ENCODE assay signal across 9 cellular contexts in genomic region chr14:21525571-21525970, GRCh38. TPM values are rescaled to one million over a fixed set of nuclear protein-coding genes. Genes with fewer than 3 reads are reported as not detected.
DNase-seq lines count a peak whose midpoint lies in the region; ATAC-seq, FAIRE-seq and TF ChIP-seq lines count a peak whose summit lies in the region.
"Had no signal": no experiment of that assay in that cellular context is flagged by ENCODE, and none has a peak within 500 bp of the region (broad histone marks: within the 10 kb centered on the region; RNA-seq: fewer than 3 reads in every experiment).

No MANE protein-coding gene starts in this region.

- peak overlapping the region; percentile 96 for H4K91ac ChIP-seq in H1 (replicated peaks; ENCODE audit: insufficient read length, low read length)

- peaks cover 25% of the 10 kb centered on the region for H3K79me1 ChIP-seq in H1 (ENCODE audit: low read depth, low read length)

- peak overlapping the region; percentile 46 to 83 (median 76) for H3K9ac ChIP-seq in H1 (replicated peaks in 1 of 4; ENCODE audit: extremely low read depth in 1 of 4, low read depth in 3 of 4, low read length in 3 of 4)

- TF ChIP-seq POLR2A in H1 (IDR thresholded peaks at IDR 0.05; ENCODE audit: control extremely low read depth in 1 of 2, low read depth in 2 of 2, low read length in 2 of 2): no peak
- no peak for TF ChIP-seq POLR2A in H54 (IDR thresholded peaks at IDR 0.05; ENCODE audit: low read depth, low read length)

- TF ChIP-seq CTCF in DOHH2 (IDR thresholded peaks at IDR 0.05; ENCODE audit: low read depth, low read length, poor library complexity, severe bottlenecking) (no peak), H1 (IDR thresholded peaks at IDR 0.05; ENCODE audit: control extremely low read depth in 1 of 3, insufficient read depth in 1 of 3, low read depth in 1 of 3, low read length in 3 of 3) (no peak), natural killer cell (IDR thresholded peaks at IDR 0.05) (no peak)

- H3K79me2 ChIP-seq in DOHH2 (ENCODE audit: control insufficient read depth, low read length) (peaks cover 4% of the 10 kb centered on the region), H1 (ENCODE audit: control insufficient read depth in 1 of 2, insufficient read depth in 2 of 2, low read length in 2 of 2) (peaks cover 13 to 74% of the 10 kb centered on the region in 2 experiments)

- H3K9me3 ChIP-seq in DOHH2 (ENCODE audit: control insufficient read depth, insufficient read depth, low read length) (no peaks in the 10 kb centered on the region), H1 (ENCODE audit: insufficient read depth in 2 of 2, low read depth in 1 of 2, low read length in 1 of 2) (no peaks in the 10 kb centered on the region)

- H2BK12ac ChIP-seq in H1 (ENCODE audit: low read depth, low read length): peak overlapping the region; percentile 92; the same call in 1 of the 2 replicates

- H2AK5ac ChIP-seq in H1 (ENCODE audit: low read depth, low read length): peak overlapping the region; percentile 70; the same call in 1 of the 2 replicates

- H3K36me3 ChIP-seq in DOHH2 (ENCODE audit: control insufficient read depth, low read length): 0 out of 2 replicates have a peak, but pooled peaks cover 4% of the 10 kb centered on the region
- peaks cover 24 to 68% (median 38%) of the 10 kb centered on the region in 4 experiments for H3K36me3 ChIP-seq in H1 (ENCODE audit: control insufficient read depth in 2 of 4, insufficient read depth in 4 of 4, low read length in 3 of 4)

- H3K4me3 Mint-ChIP-seq in natural killer cell: peak overlapping the region; percentile 86

- no peak overlapping the region for H2AFZ ChIP-seq in H1 (ENCODE audit: low read length)

- H3K4me2 ChIP-seq in DOHH2 (ENCODE audit: low read length) (peak overlapping the region; percentile 98), H1 (ENCODE audit: insufficient read depth in 1 of 2, low read depth in 2 of 2, low read length in 2 of 2) (peak overlapping the region; percentile 73 to 81)

- peak overlapping the region; percentile 73; the same call in 1 of the 2 replicates for H2BK20ac ChIP-seq in H1 (ENCODE audit: low read length)

- peak overlapping the region in 1 of 2 donors; percentile 75 for H3K27ac Mint-ChIP-seq in natural killer cell

- no peaks in the 10 kb centered on the region for H3K36me3 Mint-ChIP-seq in natural killer cell

- H3K4me1 ChIP-seq in DOHH2 (ENCODE audit: control insufficient read depth, low read length): peaks cover 36% of the 10 kb centered on the region
- H3K4me1 ChIP-seq in H1 (replicated peaks in 1 of 4; ENCODE audit: control insufficient read depth in 3 of 4, insufficient read depth in 4 of 4, low read length in 3 of 4): peaks cover 13 to 67% (median 41%) of the 10 kb centered on the region in 4 experiments

- H3K14ac ChIP-seq in H1 (ENCODE audit: insufficient read length): peak overlapping the region; percentile 34

- no peaks in the 10 kb centered on the region for H3K27me3 ChIP-seq in DOHH2 (ENCODE audit: control insufficient read depth, low read length)
- H3K27me3 ChIP-seq in H1 (replicated peaks in 1 of 4; ENCODE audit: control insufficient read depth in 3 of 4, extremely low read depth in 1 of 4, insufficient read depth in 3 of 4, low read length in 3 of 4): no peaks in the 10 kb centered on the region

- peak overlapping the region; percentile 75 for H3K4ac ChIP-seq in H1 (replicated peaks; ENCODE audit: insufficient read length, low read depth, low read length)

- H2BK5ac ChIP-seq in H1 (ENCODE audit: low read depth, low read length): peak overlapping the region; percentile 91

- intact Hi-C loops in natural killer cell (cut with micrococcal nuclease): no loop called here

- H2BK120ac ChIP-seq in H1 (replicated peaks; ENCODE audit: low read depth, low read length): peak overlapping the region; percentile 51

- 36% methylated on average over 8 of the region's 12 CpGs; no CpG with 5 or more reads in 1 of the 2 experiments for WGBS in H1 (ENCODE audit: extremely low coverage in 1 of 2, insufficient coverage in 1 of 2, insufficient read length in 1 of 2, insufficient replicate concordance in 2 of 2, low coverage in 1 of 2, low lambda C conversion rate in 2 of 2, missing lambda C conversion rate in 1 of 2), 2 experiments

- H2BK15ac ChIP-seq in H1 (ENCODE audit: low read length): peak overlapping the region; percentile 62; the same call in 1 of the 2 replicates

- DNase-seq in NCI-H748 treated with DMSO at 0.1 percent for 48 hours (lab: John Stamatoyannopoulos, UW): peak; percentile 3
- DNase-seq in H1 (ENCODE audit: low read depth in 1 of 2, low spot score in 2 of 2): no peak
- no peak for DNase-seq in natural killer cell
- no peak for DNase-seq in H54 (ENCODE audit: insufficient read length, low spot score)

- H3K23ac ChIP-seq in H1 (ENCODE audit: insufficient read length): no peak overlapping the region

- CTCF ChIA-PET in H1 (lab: Charles Lee; ENCODE audit: partially characterized antibody): interaction anchor here (0.7 to 7.6 kb wide), 12 partner anchors 9 to 48 kb away, joined by 3 to 59 read pairs (median 6); partner anchors contain the start of genes METTL3, RAB2B and TOX4

- H4K5ac ChIP-seq in H1 (ENCODE audit: insufficient read length, low read depth, low read length): peak overlapping the region; percentile 97

- no peaks in the 10 kb centered on the region for H3K27me3 Mint-ChIP-seq in natural killer cell (ENCODE audit: low read depth in 2 of 2)

- FAIRE-seq in H1 (lab: Jason Lieb, UNC): no peak
- no peak for FAIRE-seq in H54 (lab: Jason Lieb, UNC)

- TF ChIP-seq EP300 in H1 (IDR thresholded peaks at IDR 0.05; ENCODE audit: borderline replicate concordance in 1 of 2, low read depth in 2 of 2, low read length in 2 of 2): no peak

- peaks cover 13% of the 10 kb centered on the region for H3F3A ChIP-seq in DOHH2 (ENCODE audit: control insufficient read depth, insufficient read depth)

- H3K18ac ChIP-seq in H1 (ENCODE audit: extremely low read depth, low read length): peak overlapping the region; percentile 99

- ATAC-seq in natural killer cell (peak in 1 of 3 donors; percentile 30), GM18907 (IDR thresholded peaks at IDR 0.05; ENCODE audit: unreplicated experiment) (no peak), GM21367 (IDR thresholded peaks at IDR 0.05; ENCODE audit: unreplicated experiment) (no peak), GM21825 (IDR thresholded peaks at IDR 0.05; ENCODE audit: unreplicated experiment) (no peak)

- H3K23me2 ChIP-seq in H1 (ENCODE audit: low read depth, low read length): peaks cover 14% of the 10 kb centered on the region

- H3K4me3 ChIP-seq in DOHH2 (ENCODE audit: low read length) (peak overlapping the region; percentile 86), H1 (ENCODE audit: extremely low read depth in 1 of 4, insufficient read depth in 2 of 4, low read depth in 3 of 4, low read length in 4 of 4) (peak overlapping the region; percentile 50 to 82 (median 68))

- peak overlapping the region; percentile 79 for H4K8ac ChIP-seq in H1 (ENCODE audit: extremely low read depth, insufficient read depth, low read length)

- POLR2A ChIA-PET in H1 (lab: Charles Lee; ENCODE audit: partially characterized antibody): interaction anchor here (0.9 to 32.5 kb wide), 18 partner anchors 7 to 217 kb away, joined by 3 to 769 read pairs (median 8); partner anchors contain the start of genes METTL3, RAB2B, SALL2 and TOX4

- TF ChIP-seq RAD21 in H1 (IDR thresholded peaks at IDR 0.05 in 1 of 2, conservative IDR thresholded peaks at IDR 0.05 in 1 of 2; ENCODE audit: low read depth in 2 of 2, low read length in 2 of 2): no peak

- peak overlapping the region; percentile 12 for H3K56ac ChIP-seq in H1 (replicated peaks; ENCODE audit: insufficient read length, low read depth, low read length)

- peaks cover 13 to 19% of the 10 kb centered on the region in 2 donors for H3K4me1 Mint-ChIP-seq in natural killer cell

- H3K27ac ChIP-seq in DOHH2 (ENCODE audit: low read depth, low read length): no peak overlapping the region
- H3K27ac ChIP-seq in H1 (ENCODE audit: low read depth, low read length): peak overlapping the region; percentile 80

- no peaks in the 10 kb centered on the region for H3K9me2 ChIP-seq in DOHH2 (replicated peaks; ENCODE audit: control insufficient read depth, low read length)

- no peaks in the 10 kb centered on the region for H3K9me3 Mint-ChIP-seq in natural killer cell

- no peaks in the 10 kb centered on the region for H4K20me1 ChIP-seq in DOHH2 (ENCODE audit: control insufficient read depth, insufficient read depth, low read depth, low read length)
- H4K20me1 ChIP-seq in H1 (replicated peaks in 1 of 2; ENCODE audit: control insufficient read depth in 1 of 2, insufficient read depth in 2 of 2, low read length in 2 of 2): peaks cover 3 to 30% of the 10 kb centered on the region in 2 experiments

RNA-seq across cellular contexts. Expression of gene SALL2, which starts 0.6 kb away (rescaled TPM):
- 346 and 360 TPM in 2 replicates for total RNA-seq in H1 (2021; fragmentation: NEBNext Ultra II Directional; extraction: Animal tissue kit (Norgen Biotek cat#: 25700))
- polyA plus RNA-seq in H1 (2011; rRNA removed): 310 and 356 TPM in 2 replicates
- 193 TPM for polyA plus RNA-seq in H1 (2011; cell fraction: cytosol; rRNA removed)
- 292 TPM for polyA plus RNA-seq in H1 (2011; cell fraction: nucleus; rRNA removed)
- 283 to 321 TPM (median 294 TPM) in 4 replicates for polyA plus RNA-seq in H1 (2012, experiment 1 of 2)
- polyA plus RNA-seq in H1 (2012, experiment 2 of 2): 364 TPM
- 182 TPM for polyA plus RNA-seq in H1 (2013, experiment 1 of 2)
- polyA plus RNA-seq in H1 (2013, experiment 2 of 2): 177 TPM
- polyA minus RNA-seq in H1 (2011; rRNA and poly(A)+ RNA removed): 379 and 423 TPM in 2 replicates
- polyA minus RNA-seq in H1 (2011; cell fraction: cytosol; rRNA and poly(A)+ RNA removed): 241 TPM
- 133 TPM for polyA minus RNA-seq in H1 (2011; cell fraction: nucleus; rRNA and poly(A)+ RNA removed)
- 1 to 10 TPM; 1.6 to 2.5 (median 2.2) TPM for total RNA-seq in natural killer cell

RNA-seq across cellular contexts. Expression of gene METTL3, which starts 14.4 kb away (rescaled TPM):
- total RNA-seq in H1 (2021; fragmentation: NEBNext Ultra II Directional; extraction: Animal tissue kit (Norgen Biotek cat#: 25700)): 98.6 and 103 TPM in 2 replicates
- 144 and 152 TPM in 2 replicates for polyA plus RNA-seq in H1 (2011; rRNA removed)
- 178 TPM for polyA plus RNA-seq in H1 (2011; cell fraction: cytosol; rRNA removed)
- 437 TPM for polyA plus RNA-seq in H1 (2011; cell fraction: nucleus; rRNA removed)
- 106 to 114 TPM (median 112 TPM) in 4 replicates for polyA plus RNA-seq in H1 (2012, experiment 1 of 2)
- 29.7 TPM for polyA plus RNA-seq in H1 (2012, experiment 2 of 2)
- 84.3 TPM for polyA plus RNA-seq in H1 (2013, experiment 1 of 2)
- polyA plus RNA-seq in H1 (2013, experiment 2 of 2): 73.0 TPM
- 176 and 181 TPM in 2 replicates for polyA minus RNA-seq in H1 (2011; rRNA and poly(A)+ RNA removed)
- polyA minus RNA-seq in H1 (2011; cell fraction: cytosol; rRNA and poly(A)+ RNA removed): 59.2 TPM
- 147 TPM for polyA minus RNA-seq in H1 (2011; cell fraction: nucleus; rRNA and poly(A)+ RNA removed)
- 10 to 100 TPM; 63.3 to 72.5 (median 68.3) TPM for total RNA-seq in natural killer cell

RNA-seq across cellular contexts. Expression of gene TOX4, which starts 48.6 kb away (rescaled TPM):
- total RNA-seq in H1 (2021; fragmentation: NEBNext Ultra II Directional; extraction: Animal tissue kit (Norgen Biotek cat#: 25700)): 49.5 and 58.3 TPM in 2 replicates
- polyA plus RNA-seq in H1 (2011; rRNA removed): 50.5 and 51.5 TPM in 2 replicates
- polyA plus RNA-seq in H1 (2011; cell fraction: cytosol; rRNA removed): 52.1 TPM
- 70.9 TPM for polyA plus RNA-seq in H1 (2011; cell fraction: nucleus; rRNA removed)
- 45.9 to 65.6 TPM (median 59.1 TPM) in 4 replicates for polyA plus RNA-seq in H1 (2012, experiment 1 of 2)
- 41.6 TPM for polyA plus RNA-seq in H1 (2012, experiment 2 of 2)
- 35.1 TPM for polyA plus RNA-seq in H1 (2013, experiment 1 of 2)
- polyA plus RNA-seq in H1 (2013, experiment 2 of 2): 32.5 TPM
- polyA minus RNA-seq in H1 (2011; rRNA and poly(A)+ RNA removed): 122 and 145 TPM in 2 replicates
- polyA minus RNA-seq in H1 (2011; cell fraction: cytosol; rRNA and poly(A)+ RNA removed): 29.7 TPM
- 31.1 TPM for polyA minus RNA-seq in H1 (2011; cell fraction: nucleus; rRNA and poly(A)+ RNA removed)
- total RNA-seq in natural killer cell: 100 to 1,000 TPM; 103 to 123 (median 123) TPM

RNA-seq across cellular contexts. Expression of gene RAB2B, which starts 48.8 kb away (rescaled TPM):
- total RNA-seq in H1 (2021; fragmentation: NEBNext Ultra II Directional; extraction: Animal tissue kit (Norgen Biotek cat#: 25700)): 26.1 and 27.6 TPM in 2 replicates
- polyA plus RNA-seq in H1 (2011; rRNA removed): 13.6 and 23.4 TPM in 2 replicates
- polyA plus RNA-seq in H1 (2011; cell fraction: cytosol; rRNA removed): 18.6 TPM
- polyA plus RNA-seq in H1 (2011; cell fraction: nucleus; rRNA removed): 14.0 TPM
- 18.6 to 25.3 TPM (median 19.8 TPM) in 4 replicates for polyA plus RNA-seq in H1 (2012, experiment 1 of 2)
- 14.8 TPM for polyA plus RNA-seq in H1 (2012, experiment 2 of 2)
- polyA plus RNA-seq in H1 (2013, experiment 1 of 2): 17.0 TPM
- polyA plus RNA-seq in H1 (2013, experiment 2 of 2): 16.2 TPM
- 25.3 and 43.2 TPM in 2 replicates for polyA minus RNA-seq in H1 (2011; rRNA and poly(A)+ RNA removed)
- 18.8 TPM for polyA minus RNA-seq in H1 (2011; cell fraction: cytosol; rRNA and poly(A)+ RNA removed)
- 22.2 TPM for polyA minus RNA-seq in H1 (2011; cell fraction: nucleus; rRNA and poly(A)+ RNA removed)
- 10 to 100 TPM; 43.3 to 64.7 (median 50.9) TPM for total RNA-seq in natural killer cell

RNA-seq across cellular contexts. Expression of gene OR10G3, which starts 54.3 kb away (rescaled TPM):
- not detected in 2 replicates for total RNA-seq in H1 (2021; fragmentation: NEBNext Ultra II Directional; extraction: Animal tissue kit (Norgen Biotek cat#: 25700))
- polyA plus RNA-seq in H1 (2011; rRNA removed): not detected in 2 replicates
- polyA plus RNA-seq in H1 (2011; cell fraction: cytosol; rRNA removed): not detected
- not detected for polyA plus RNA-seq in H1 (2011; cell fraction: nucleus; rRNA removed)
- polyA plus RNA-seq in H1 (2012, experiment 1 of 2): not detected in 4 replicates
- polyA plus RNA-seq in H1 (2012, experiment 2 of 2): not detected
- polyA plus RNA-seq in H1 (2013, experiment 1 of 2): not detected
- not detected for polyA plus RNA-seq in H1 (2013, experiment 2 of 2)
- polyA minus RNA-seq in H1 (2011; rRNA and poly(A)+ RNA removed): not detected in 2 replicates
- polyA minus RNA-seq in H1 (2011; cell fraction: cytosol; rRNA and poly(A)+ RNA removed): not detected
- not detected for polyA minus RNA-seq in H1 (2011; cell fraction: nucleus; rRNA and poly(A)+ RNA removed)
- total RNA-seq in natural killer cell: not detected
- total RNA-seq: NCI-H460 had no signal

Comparison
In these comparisons a context has a peak if more than half of its experiments do, and no peak if none do; other contexts are left out.
1. RNA of gene SALL2, which starts 0.6 kb away (total RNA-seq): 346 to 360 TPM in H1; 1.6 to 2.5 TPM in natural killer cell; every median in the first group is over 100 times any median in the second.